ENCODE assay signal across 8 cellular contexts in genomic region chr2:47008381-47009280, GRCh38.
DNase-seq lines count a peak whose midpoint lies in the region; ATAC-seq, FAIRE-seq and TF ChIP-seq lines count a peak whose summit lies in the region.
"Had no signal": no experiment of that assay in that cellular context is flagged by ENCODE, and none has a peak within 500 bp of the region (broad histone marks: within the 10 kb centered on the region; RNA-seq: fewer than 3 reads in every experiment).

No MANE protein-coding gene starts in this region.

- peaks cover 0 to 89% (median 70%) of the 10 kb centered on the region in 4 donors for H3K4me1 ChIP-seq in tibial artery

- TF ChIP-seq CTCF in bronchial epithelial cell (IDR thresholded peaks at IDR 0.05; ENCODE audit: insufficient read depth, low read length, severe bottlenecking) (no peak), tibial artery (IDR thresholded peaks at IDR 0.05) (no peak), lower leg skin (IDR thresholded peaks at IDR 0.05) (no peak)

- H3K4me3 ChIP-seq in bronchial epithelial cell (ENCODE audit: low read depth, low read length) (no peak overlapping the region), tibial artery (no peak overlapping the region), lower leg skin (ENCODE audit: low read depth, poor library complexity, severe bottlenecking) (no peak overlapping the region)

- no peaks in the 10 kb centered on the region for H3K27me3 ChIP-seq in bronchial epithelial cell (ENCODE audit: control insufficient read depth, insufficient read depth, low read length)
- H3K27me3 ChIP-seq in tibial artery, result no peaks in the 10 kb centered on the region

- no peaks in the 10 kb centered on the region for H3K9me3 ChIP-seq in tibial artery

- DNase-seq in NCI-H146 (lab: John Stamatoyannopoulos, UW), result peak; percentile 45
- no peak for DNase-seq in bronchial epithelial cell (ENCODE audit: low read depth)
- DNase-seq in left lobe of liver (ENCODE audit: low spot score), result no peak
- peak; percentile 75 to 94 for DNase-seq in tibial artery
- DNase-seq in T-helper 2 cell, result no peak
- no peak for DNase-seq in lower leg skin (ENCODE audit: low spot score in 2 of 2)
- no peak for DNase-seq in NCI-H526 treated with DMSO at 0.1 percent for 48 hours (lab: John Stamatoyannopoulos, UW)
- DNase-seq: stimulated activated CD4-positive, alpha-beta T cell treated with anti-CD3 and anti-CD28 coated beads, Interleukin-12 subunit alpha, Interleukin-12 subunit beta, amount 100 ng/mL, for 4 hours had no signal

- TF ChIP-seq POLR2A in lower leg skin (IDR thresholded peaks at IDR 0.05), result no peak

- H3K27ac ChIP-seq in tibial artery, result peak overlapping the region; percentile 81 to 92

- H3K36me3 ChIP-seq in bronchial epithelial cell (ENCODE audit: control insufficient read depth, insufficient read depth, low read length), result peaks cover 34% of the 10 kb centered on the region
- peaks cover 6 to 54% (median 37%) of the 10 kb centered on the region in 3 donors for H3K36me3 ChIP-seq in tibial artery

- peak; percentile 43 for FAIRE-seq in bronchial epithelial cell (lab: Jason Lieb, UNC)

- ATAC-seq in left lobe of liver, result peak; percentile 56

- intact Hi-C loops in tibial artery (cut with DNase I; ENCODE audit: low total_unique reads) (loop anchor here (10.0 kb wide), 1 partner anchor 46 kb away; no protein-coding TSS in a partner anchor), lower leg skin (cut with DNase I; ENCODE audit: low total_unique reads) (no loop called here)

- WGBS in lower leg skin, 2 donors, result 36 to 38% methylated on average over 13 to 14 of the region's 14 CpGs

Comparison
In these comparisons a context has a peak if more than half of its experiments do, and no peak if none do; other contexts are left out.
1. DNase-seq: peak in NCI-H146 (single experiment) and tibial artery (2 of 2); none in bronchial epithelial cell (single experiment), left lobe of liver (single experiment), T-helper 2 cell (0 of 5), lower leg skin (0 of 2) and NCI-H526 treated with DMSO at 0.1 percent for 48 hours (single experiment).